In the genomic region with DNA sequence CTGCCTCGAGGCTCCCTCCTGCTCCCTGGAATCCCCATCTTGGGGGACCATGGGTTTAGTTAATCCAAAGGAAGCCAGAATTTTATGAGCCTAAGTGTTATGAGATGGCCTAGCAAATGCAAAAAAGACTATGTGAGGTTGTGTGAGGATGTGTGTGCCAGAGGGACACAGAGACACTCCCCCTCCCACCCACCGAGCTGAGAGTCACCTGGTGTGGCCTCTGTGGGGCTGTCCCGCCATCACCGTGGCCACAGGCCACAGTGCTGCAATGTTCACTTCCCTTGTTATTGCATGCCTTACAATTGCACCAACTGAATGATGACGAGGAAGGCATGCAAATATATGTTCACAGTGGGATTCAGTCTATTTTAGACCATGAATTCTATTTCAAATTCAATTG, we compare ENCODE assay signal across 12 cellular contexts. TPM values are rescaled to one million over a fixed set of nuclear protein-coding genes. Genes with fewer than 3 reads are reported as not detected.
DNase-seq lines count a peak whose midpoint lies in the region; ATAC-seq and TF ChIP-seq lines count a peak whose summit lies in the region.
"Had no signal": no experiment of that assay in that cellular context is flagged by ENCODE, and none has a peak within 500 bp of the region (broad histone marks: within the 10 kb centered on the region; RNA-seq: fewer than 3 reads in every experiment).

No MANE protein-coding gene starts in this region.

- no peaks in the 10 kb centered on the region for H3K9me3 ChIP-seq in CD8-positive, alpha-beta memory T cell (ENCODE audit: low read length)

- peak; percentile 16 to 70 (median 51) for DNase-seq in CD8-positive, alpha-beta memory T cell
- no peak for DNase-seq in left colon
- DNase-seq in NCI-H2171 treated with DMSO at 0.1 percent for 48 hours (lab: John Stamatoyannopoulos, UW): no peak
- no peak for DNase-seq in NCI-H345 (lab: John Stamatoyannopoulos, UW)
- no peak for DNase-seq in glutamatergic neuron
- no peak for DNase-seq in Calu3

- no peaks in the 10 kb centered on the region for H3K27me3 ChIP-seq in CD8-positive, alpha-beta memory T cell (ENCODE audit: insufficient read depth, low read length, poor library complexity, severe bottlenecking)

- ATAC-seq in GM21381 (IDR thresholded peaks at IDR 0.05; ENCODE audit: unreplicated experiment) (peak; percentile 71), HG03521 (IDR thresholded peaks at IDR 0.05; ENCODE audit: unreplicated experiment) (peak; percentile 80), left colon (peak; percentile 50)

- H3K36me3 ChIP-seq in CD8-positive, alpha-beta memory T cell (ENCODE audit: insufficient read depth, low read length): no peaks in the 10 kb centered on the region

- peaks cover 0 to 7% (median 0%) of the 10 kb centered on the region in 5 donors for H3K9me3 Mint-ChIP-seq in CD8-positive, alpha-beta memory T cell
- no peaks in the 10 kb centered on the region for H3K9me3 Mint-ChIP-seq in glutamatergic neuron (ENCODE audit: unreplicated experiment)
- H3K9me3 Mint-ChIP-seq in Calu3 (ENCODE audit: low read depth, unreplicated experiment): no peaks in the 10 kb centered on the region

- peak overlapping the region; percentile 25 for H3K27ac ChIP-seq in CD8-positive, alpha-beta memory T cell (ENCODE audit: low read depth, low read length)

- no peaks in the 10 kb centered on the region for H3K36me3 Mint-ChIP-seq in CD8-positive, alpha-beta memory T cell
- H3K36me3 Mint-ChIP-seq in glutamatergic neuron (ENCODE audit: unreplicated experiment) (peaks cover 10% of the 10 kb centered on the region), Calu3 (ENCODE audit: insufficient read depth, unreplicated experiment) (no peaks in the 10 kb centered on the region)

- TF ChIP-seq CTCF in glutamatergic neuron (IDR thresholded peaks at IDR 0.05; ENCODE audit: partially characterized antibody, unreplicated experiment) (no peak), Calu3 (IDR thresholded peaks at IDR 0.05; ENCODE audit: unreplicated experiment) (no peak)

- intact Hi-C loops in left colon (cut with DNase I, micrococcal nuclease) (loop anchor here in 1 of 2 donors (10.0 kb wide), 1 partner anchor 159 kb away; no protein-coding TSS in a partner anchor), Calu3 (cut with micrococcal nuclease; ENCODE audit: unreplicated experiment) (loop anchor here (1.0 to 2.0 kb wide), 2 partner anchors 233 to 301 kb away; no protein-coding TSS in a partner anchor)

- H3K4me1 Mint-ChIP-seq in CD8-positive, alpha-beta memory T cell: peaks cover 35 to 43% (median 35%) of the 10 kb centered on the region in 3 donors
- peaks cover 5% of the 10 kb centered on the region for H3K4me1 Mint-ChIP-seq in glutamatergic neuron (ENCODE audit: low read depth, unreplicated experiment)
- no peaks in the 10 kb centered on the region for H3K4me1 Mint-ChIP-seq in Calu3 (ENCODE audit: low read depth, unreplicated experiment)

- H3K27me3 Mint-ChIP-seq in CD8-positive, alpha-beta memory T cell: peaks cover 11% of the 10 kb centered on the region in 2 donors
- H3K27me3 Mint-ChIP-seq in glutamatergic neuron (ENCODE audit: unreplicated experiment) (no peaks in the 10 kb centered on the region), Calu3 (ENCODE audit: unreplicated experiment) (no peaks in the 10 kb centered on the region)

- peak overlapping the region in 6 of 7 donors; percentile 71 to 87 (median 81) for H3K4me3 Mint-ChIP-seq in CD8-positive, alpha-beta memory T cell
- no peak overlapping the region for H3K4me3 Mint-ChIP-seq in glutamatergic neuron (ENCODE audit: unreplicated experiment)
- no peak overlapping the region for H3K4me3 Mint-ChIP-seq in Calu3 (ENCODE audit: low read depth, unreplicated experiment)

- CTCF ChIA-PET in CD8-positive, alpha-beta memory T cell (lab: Charles Lee): interaction anchor here (0.8 to 2.7 kb wide), 5 partner anchors 11 to 245 kb away, joined by 3 to 13 read pairs (median 5); no protein-coding TSS in a partner anchor
- CTCF ChIA-PET in Calu3 (lab: Charles Lee): interaction anchor here (0.6 to 1.9 kb wide), 3 partner anchors 17 to 301 kb away, joined by 3 to 6 read pairs (median 5); no protein-coding TSS in a partner anchor

- POLR2A ChIA-PET in CD8-positive, alpha-beta memory T cell (lab: Charles Lee): no interaction called here

- H3K27ac Mint-ChIP-seq in CD8-positive, alpha-beta memory T cell: peak overlapping the region; percentile 70 to 95 (median 87)
- H3K27ac Mint-ChIP-seq in glutamatergic neuron (ENCODE audit: unreplicated experiment) (no peak overlapping the region), Calu3 (ENCODE audit: unreplicated experiment) (no peak overlapping the region)

- H3K4me1 ChIP-seq in CD8-positive, alpha-beta memory T cell (ENCODE audit: insufficient read depth, low read length): peaks cover 20% of the 10 kb centered on the region

- BruUV-seq in Calu3 (replicated peaks; lab: Mats Ljungman, UMichigan): no TSS peak

- peak overlapping the region; percentile 26 for H3K4me3 ChIP-seq in CD8-positive, alpha-beta memory T cell (ENCODE audit: low read length)

RNA-seq across cellular contexts. Expression of a gene that starts 0.6 kb away (rescaled TPM):
- total RNA-seq in CD8-positive, alpha-beta memory T cell: 1 to 10 TPM; 3.5 TPM
- polyA plus RNA-seq in CD8-positive, alpha-beta memory T cell: 99.3 TPM
- total RNA-seq in left colon (under 1 TPM; 0.49 to 0.75 TPM), glutamatergic neuron (ENCODE audit: unreplicated experiment) (not detected), Calu3 (2022) (not detected in 2 replicates)
- total RNA-seq: bronchial epithelial cell, NCI-H460 had no signal

RNA-seq across cellular contexts. Expression of a gene that starts 25.0 kb away (rescaled TPM):
- not detected for total RNA-seq in CD8-positive, alpha-beta memory T cell
- not detected for polyA plus RNA-seq in CD8-positive, alpha-beta memory T cell
- total RNA-seq in left colon: 10 to 100 TPM; 39.8 to 82.8 TPM
- total RNA-seq in glutamatergic neuron (ENCODE audit: unreplicated experiment): not detected
- total RNA-seq in Calu3 (2022): 5.0 and 8.4 TPM in 2 replicates
- total RNA-seq: liver, NCI-H460, urinary bladder had no signal
- polyA plus RNA-seq: liver had no signal

Comparison
In these comparisons a context has a peak if more than half of its experiments do, and no peak if none do; other contexts are left out.
1. DNase-seq: peak in CD8-positive, alpha-beta memory T cell (5 of 5); none in left colon (0 of 2), NCI-H2171 treated with DMSO at 0.1 percent for 48 hours (single experiment), NCI-H345 (single experiment), glutamatergic neuron (single experiment) and Calu3 (single experiment).
2. H3K27ac Mint-ChIP-seq: peak in CD8-positive, alpha-beta memory T cell (8 of 8); none in glutamatergic neuron (single experiment) and Calu3 (single experiment).
3. H3K4me3 Mint-ChIP-seq: peak in CD8-positive, alpha-beta memory T cell (6 of 7); none in glutamatergic neuron (single experiment) and Calu3 (single experiment).
4. Peak in every context shown above with its lines, with median percentiles within 50 percentile points of each other: ATAC-seq.